8 cellular contexts compared by ENCODE assay signal in the genomic region with DNA sequence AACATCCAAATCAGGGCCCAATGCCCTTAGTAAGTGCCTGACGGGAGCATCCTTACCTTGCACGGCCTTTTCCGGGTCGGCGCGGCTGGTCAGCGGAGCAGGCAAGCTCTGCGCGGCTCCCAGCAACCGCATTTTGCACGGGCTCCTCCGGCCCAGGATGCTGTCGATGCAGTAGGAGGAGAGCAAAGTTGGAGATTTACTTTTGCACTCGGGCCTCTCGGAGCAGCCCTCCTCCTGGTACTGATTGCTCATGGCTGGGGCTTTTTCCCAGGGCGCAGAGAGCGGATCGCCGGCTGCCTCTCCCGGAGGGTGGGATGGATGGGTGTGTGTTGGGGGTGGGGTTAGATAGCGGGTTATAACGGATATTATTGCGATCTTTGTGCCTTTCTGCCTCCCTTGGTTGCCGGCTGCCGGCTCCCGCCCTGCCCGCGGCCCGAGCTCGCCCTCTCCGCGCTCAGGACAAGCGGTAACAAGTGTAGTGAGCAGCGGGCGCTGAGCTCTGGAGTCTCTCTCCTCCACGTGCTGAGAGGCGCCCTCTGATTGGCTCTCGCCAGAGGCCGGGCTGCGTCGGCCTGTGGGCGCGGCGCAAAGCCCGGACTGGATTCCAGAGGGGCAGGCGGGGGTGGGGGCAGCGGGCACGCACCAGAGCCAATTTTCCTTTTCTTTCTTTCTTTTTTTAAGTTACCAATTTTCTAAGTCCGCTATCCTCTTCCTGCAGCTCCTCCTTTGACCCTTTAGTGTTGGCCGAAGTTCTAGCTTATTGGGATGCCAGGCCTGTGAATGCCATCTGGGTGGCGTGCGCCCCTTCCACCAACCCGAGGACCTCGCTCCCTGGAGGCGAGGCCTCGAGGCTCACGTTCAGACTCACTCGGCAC. TPM values are rescaled to one million over a fixed set of nuclear protein-coding genes. Genes with fewer than 3 reads are reported as not detected.
A peak's percentile ranks its signal among the peaks of the same experiment; 100 is the strongest.
DNase-seq lines count a peak whose midpoint lies in the region; ATAC-seq and TF ChIP-seq lines count a peak whose summit lies in the region.

Gene ARX, minus strand, starts transcription at position 480 of the 875 bp plus-strand sequence. Its CDS starts 228 bp downstream, at position 252.

- CTCF ChIA-PET in activated naive CD4-positive, alpha-beta T cell treated with anti-CD3 and anti-CD28 coated beads for 36 hours (lab: Charles Lee) = interaction anchor here (1.7 kb wide), 1 partner anchor 129 kb away, joined by 4 read pairs; no protein-coding TSS in a partner anchor

- no peak within 1 kb of the TSS for H3K27ac Mint-ChIP-seq in activated naive CD4-positive, alpha-beta T cell treated with anti-CD3 and anti-CD28 coated beads for 36 hours

- 6 to 11% methylated on average over 23 to 36 of the region's 58 CpGs for WGBS in thyroid gland, 2 donors

- H3K27me3 ChIP-seq in thyroid gland = peaks cover 61% of the 10 kb centered on the region

- no peaks in the 10 kb centered on the region for H3K9me3 ChIP-seq in thyroid gland

- peaks cover 13% of the 10 kb centered on the region for H3K4me1 Mint-ChIP-seq in activated naive CD4-positive, alpha-beta T cell treated with anti-CD3 and anti-CD28 coated beads for 36 hours (ENCODE audit: low read depth)

- ATAC-seq in left lobe of liver = peak; percentile 85

- H3K27me3 Mint-ChIP-seq in activated naive CD4-positive, alpha-beta T cell treated with anti-CD3 and anti-CD28 coated beads for 36 hours (ENCODE audit: low read depth) = peaks cover 53% of the 10 kb centered on the region

- no peak for TF ChIP-seq POLR2A in NB4 (IDR thresholded peaks at IDR 0.05; ENCODE audit: extremely low read depth, insufficient read length)
- TF ChIP-seq POLR2A in thyroid gland (IDR thresholded peaks at IDR 0.05) = no peak

- peaks cover 8 to 19% of the 10 kb centered on the region in 2 donors for H3K4me1 ChIP-seq in thyroid gland

- no peak for TF ChIP-seq CTCF in NB4 (IDR thresholded peaks at IDR 0.05; ENCODE audit: low read depth, low read length)
- TF ChIP-seq CTCF in thyroid gland (IDR thresholded peaks at IDR 0.05) = no peak

- H3K36me3 ChIP-seq in thyroid gland = no peaks in the 10 kb centered on the region

- H3K4me3 ChIP-seq in NB4 (ENCODE audit: low read depth, low read length) (no peak within 1 kb of the TSS), thyroid gland (replicated peaks in 1 of 3) (no peak within 1 kb of the TSS)

- H3K4me3 Mint-ChIP-seq in activated naive CD4-positive, alpha-beta T cell treated with anti-CD3 and anti-CD28 coated beads for 36 hours = no peak within 1 kb of the TSS

- peak; percentile 41 for DNase-seq in activated naive CD4-positive, alpha-beta T cell treated with anti-CD3 and anti-CD28 coated beads for 36 hours
- DNase-seq in activated naive CD4-positive, alpha-beta T cell treated with Interleukin-2 at 50 U/mL for 16 hours = no peak
- DNase-seq in NB4 (ENCODE audit: low read depth) (peak; percentile 67), cerebellar cortex (ENCODE audit: low spot score) (peak; percentile 48), left lobe of liver (ENCODE audit: low spot score) (no peak), thyroid gland (peak; percentile 58 to 60), glomerular visceral epithelial cell (ENCODE audit: extremely low spot score) (no peak), ureter (ENCODE audit: low spot score) (no peak)

- no peaks in the 10 kb centered on the region for H3K36me3 Mint-ChIP-seq in activated naive CD4-positive, alpha-beta T cell treated with anti-CD3 and anti-CD28 coated beads for 36 hours (ENCODE audit: low read depth)

- no peak within 1 kb of the TSS for H3K27ac ChIP-seq in thyroid gland

- no peaks in the 10 kb centered on the region for H3K9me3 Mint-ChIP-seq in activated naive CD4-positive, alpha-beta T cell treated with anti-CD3 and anti-CD28 coated beads for 36 hours

- intact Hi-C loops in activated naive CD4-positive, alpha-beta T cell treated with anti-CD3 and anti-CD28 coated beads for 36 hours (cut with micrococcal nuclease) = loop anchor here (10.0 kb wide), 1 partner anchor 641 kb away; no protein-coding TSS in a partner anchor
- intact Hi-C loops in thyroid gland (cut with DNase I) = no loop called here

RNA-seq across cellular contexts. Expression of gene ARX, which starts in this region (rescaled TPM):
- total RNA-seq in activated naive CD4-positive, alpha-beta T cell treated with anti-CD3 and anti-CD28 coated beads for 36 hours = not detected
- total RNA-seq in left lobe of liver = not detected
- 1 to 10 TPM in 1 of 4 donors, not detected in 3; 1.9 TPM for total RNA-seq in thyroid gland
- not detected for total RNA-seq in ureter

Comparison
In these comparisons a context has a peak if more than half of its experiments do, and no peak if none do; other contexts are left out.
1. Peak in DNase-seq in activated naive CD4-positive, alpha-beta T cell treated with anti-CD3 and anti-CD28 coated beads for 36 hours; RNA of the gene not detected or under 1 TPM.
2. Peak in ATAC-seq in left lobe of liver; RNA of the gene not detected or under 1 TPM.
3. DNase-seq: peak in NB4 (single experiment), cerebellar cortex (single experiment) and thyroid gland (2 of 2); none in activated naive CD4-positive, alpha-beta T cell treated with Interleukin-2 at 50 U/mL for 16 hours (single experiment), left lobe of liver (single experiment), glomerular visceral epithelial cell (single experiment) and ureter (single experiment).